Comparison of ENCODE assay signal across 1 cellular context in the genomic region with DNA sequence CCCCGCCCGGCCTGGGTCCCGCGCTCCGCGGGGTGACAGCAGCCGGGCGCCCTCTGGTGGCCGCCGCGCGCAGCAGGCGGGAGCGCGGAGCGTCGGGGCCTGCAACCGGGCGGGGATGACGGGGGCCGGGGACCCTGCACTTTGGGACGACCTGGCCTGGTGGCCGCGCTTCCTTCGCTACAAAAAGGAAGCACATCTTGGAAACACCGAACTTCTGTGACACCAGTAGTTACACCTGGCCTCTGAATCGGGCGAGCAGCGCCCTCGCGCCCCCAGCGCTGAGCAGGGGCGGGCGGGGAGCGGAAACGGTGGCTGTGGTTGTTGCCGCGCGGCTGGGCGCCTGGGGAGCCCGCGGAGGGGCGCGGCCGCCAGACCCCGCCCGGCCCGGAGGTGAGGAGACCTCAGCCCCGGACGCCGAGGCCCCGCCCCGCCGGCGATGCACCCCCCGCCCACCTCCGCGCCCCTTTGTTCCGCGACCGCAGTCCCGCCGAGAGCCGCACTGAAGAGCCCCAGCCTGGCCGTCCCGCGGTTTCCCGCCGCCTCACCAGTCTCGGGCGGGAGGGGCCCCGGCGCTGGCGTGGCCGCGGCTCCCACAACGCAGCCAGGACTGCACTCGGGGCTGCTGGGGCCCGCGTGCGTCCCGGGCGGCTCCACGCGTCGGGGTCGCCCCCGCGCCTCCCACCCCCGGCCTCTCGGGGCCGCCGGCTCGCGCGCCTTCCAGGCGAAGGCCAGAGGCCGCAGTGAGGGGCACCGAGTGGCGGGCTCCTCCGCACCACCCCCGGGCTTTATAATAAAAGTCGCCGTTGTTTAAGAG.
TF ChIP-seq lines count a peak whose summit lies in the region.

No MANE protein-coding gene starts in this region.

TF ChIP-seq in K562, 482 proteins besides CTCF, POLR2A, EP300 and RAD21 (continued from another document):
- TF ChIP-seq, protein P1, sequence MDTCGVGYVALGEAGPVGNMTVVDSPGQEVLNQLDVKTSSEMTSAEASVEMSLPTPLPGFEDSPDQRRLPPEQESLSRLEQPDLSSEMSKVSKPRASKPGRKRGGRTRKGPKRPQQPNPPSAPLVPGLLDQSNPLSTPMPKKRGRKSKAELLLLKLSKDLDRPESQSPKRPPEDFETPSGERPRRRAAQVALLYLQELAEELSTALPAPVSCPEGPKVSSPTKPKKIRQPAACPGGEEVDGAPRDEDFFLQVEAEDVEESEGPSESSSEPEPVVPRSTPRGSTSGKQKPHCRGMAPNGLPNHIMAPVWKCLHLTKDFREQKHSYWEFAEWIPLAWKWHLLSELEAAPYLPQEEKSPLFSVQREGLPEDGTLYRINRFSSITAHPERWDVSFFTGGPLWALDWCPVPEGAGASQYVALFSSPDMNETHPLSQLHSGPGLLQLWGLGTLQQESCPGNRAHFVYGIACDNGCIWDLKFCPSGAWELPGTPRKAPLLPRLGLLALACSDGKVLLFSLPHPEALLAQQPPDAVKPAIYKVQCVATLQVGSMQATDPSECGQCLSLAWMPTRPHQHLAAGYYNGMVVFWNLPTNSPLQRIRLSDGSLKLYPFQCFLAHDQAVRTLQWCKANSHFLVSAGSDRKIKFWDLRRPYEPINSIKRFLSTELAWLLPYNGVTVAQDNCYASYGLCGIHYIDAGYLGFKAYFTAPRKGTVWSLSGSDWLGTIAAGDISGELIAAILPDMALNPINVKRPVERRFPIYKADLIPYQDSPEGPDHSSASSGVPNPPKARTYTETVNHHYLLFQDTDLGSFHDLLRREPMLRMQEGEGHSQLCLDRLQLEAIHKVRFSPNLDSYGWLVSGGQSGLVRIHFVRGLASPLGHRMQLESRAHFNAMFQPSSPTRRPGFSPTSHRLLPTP (IDR thresholded peaks at IDR 0.05; ENCODE audit: borderline replicate concordance, extremely low read depth, insufficient read length), result no peak
- TF ChIP-seq DDX20 (tag; IDR thresholded peaks at IDR 0.05; ENCODE audit: low read depth), result no peak
- no peak for TF ChIP-seq ZNF224 (CRISPR knock-in tag; IDR thresholded peaks at IDR 0.05)
- TF ChIP-seq NFIX (CRISPR knock-in tag; IDR thresholded peaks at IDR 0.05; ENCODE audit: low read depth), result no peak
- TF ChIP-seq ZNF699 (CRISPR knock-in tag; IDR thresholded peaks at IDR 0.05; ENCODE audit: insufficient replicate concordance), result no peak
- peak; percentile 56 for TF ChIP-seq MTA3 (IDR thresholded peaks at IDR 0.05; ENCODE audit: borderline replicate concordance)
- TF ChIP-seq, protein P2, sequence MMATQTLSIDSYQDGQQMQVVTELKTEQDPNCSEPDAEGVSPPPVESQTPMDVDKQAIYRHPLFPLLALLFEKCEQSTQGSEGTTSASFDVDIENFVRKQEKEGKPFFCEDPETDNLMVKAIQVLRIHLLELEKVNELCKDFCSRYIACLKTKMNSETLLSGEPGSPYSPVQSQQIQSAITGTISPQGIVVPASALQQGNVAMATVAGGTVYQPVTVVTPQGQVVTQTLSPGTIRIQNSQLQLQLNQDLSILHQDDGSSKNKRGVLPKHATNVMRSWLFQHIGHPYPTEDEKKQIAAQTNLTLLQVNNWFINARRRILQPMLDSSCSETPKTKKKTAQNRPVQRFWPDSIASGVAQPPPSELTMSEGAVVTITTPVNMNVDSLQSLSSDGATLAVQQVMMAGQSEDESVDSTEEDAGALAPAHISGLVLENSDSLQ (IDR thresholded peaks at IDR 0.05), result no peak
- TF ChIP-seq, protein P3, sequence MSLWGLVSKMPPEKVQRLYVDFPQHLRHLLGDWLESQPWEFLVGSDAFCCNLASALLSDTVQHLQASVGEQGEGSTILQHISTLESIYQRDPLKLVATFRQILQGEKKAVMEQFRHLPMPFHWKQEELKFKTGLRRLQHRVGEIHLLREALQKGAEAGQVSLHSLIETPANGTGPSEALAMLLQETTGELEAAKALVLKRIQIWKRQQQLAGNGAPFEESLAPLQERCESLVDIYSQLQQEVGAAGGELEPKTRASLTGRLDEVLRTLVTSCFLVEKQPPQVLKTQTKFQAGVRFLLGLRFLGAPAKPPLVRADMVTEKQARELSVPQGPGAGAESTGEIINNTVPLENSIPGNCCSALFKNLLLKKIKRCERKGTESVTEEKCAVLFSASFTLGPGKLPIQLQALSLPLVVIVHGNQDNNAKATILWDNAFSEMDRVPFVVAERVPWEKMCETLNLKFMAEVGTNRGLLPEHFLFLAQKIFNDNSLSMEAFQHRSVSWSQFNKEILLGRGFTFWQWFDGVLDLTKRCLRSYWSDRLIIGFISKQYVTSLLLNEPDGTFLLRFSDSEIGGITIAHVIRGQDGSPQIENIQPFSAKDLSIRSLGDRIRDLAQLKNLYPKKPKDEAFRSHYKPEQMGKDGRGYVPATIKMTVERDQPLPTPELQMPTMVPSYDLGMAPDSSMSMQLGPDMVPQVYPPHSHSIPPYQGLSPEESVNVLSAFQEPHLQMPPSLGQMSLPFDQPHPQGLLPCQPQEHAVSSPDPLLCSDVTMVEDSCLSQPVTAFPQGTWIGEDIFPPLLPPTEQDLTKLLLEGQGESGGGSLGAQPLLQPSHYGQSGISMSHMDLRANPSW (CRISPR knock-in tag; IDR thresholded peaks at IDR 0.05), result 0 out of 2 replicates have a peak, but pooled peaks have one; percentile 62
- peak; percentile 64; the same call in 1 of the 2 replicates for TF ChIP-seq PHF8 (IDR thresholded peaks at IDR 0.05; ENCODE audit: borderline replicate concordance, low read length)
- TF ChIP-seq POLR3G (IDR thresholded peaks at IDR 0.05; ENCODE audit: extremely low read depth, insufficient read length, insufficient replicate concordance), result no peak
- TF ChIP-seq ZNF584 (CRISPR knock-in tag; IDR thresholded peaks at IDR 0.05; ENCODE audit: low read depth), result peak; percentile 38; the same call in 1 of the 2 replicates
- peak; percentile 2; the same call in 1 of the 2 replicates for TF ChIP-seq TCF3 (CRISPR knock-in tag; IDR thresholded peaks at IDR 0.05)
- TF ChIP-seq NUFIP1 (IDR thresholded peaks at IDR 0.05; ENCODE audit: partially characterized antibody), result no peak
- TF ChIP-seq, protein P4, sequence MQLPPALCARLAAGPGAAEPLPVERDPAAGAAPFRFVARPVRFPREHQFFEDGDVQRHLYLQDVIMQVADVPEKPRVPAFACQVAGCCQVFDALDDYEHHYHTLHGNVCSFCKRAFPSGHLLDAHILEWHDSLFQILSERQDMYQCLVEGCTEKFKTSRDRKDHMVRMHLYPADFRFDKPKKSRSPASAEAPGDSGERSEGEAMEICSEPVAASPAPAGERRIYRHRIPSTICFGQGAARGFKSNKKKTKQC (CRISPR knock-in tag; IDR thresholded peaks at IDR 0.05), result no peak
- TF ChIP-seq OTX1 (CRISPR knock-in tag; IDR thresholded peaks at IDR 0.05), result no peak
- TF ChIP-seq CSDE1 (IDR thresholded peaks at IDR 0.05), result no peak
- TF ChIP-seq, protein P5, sequence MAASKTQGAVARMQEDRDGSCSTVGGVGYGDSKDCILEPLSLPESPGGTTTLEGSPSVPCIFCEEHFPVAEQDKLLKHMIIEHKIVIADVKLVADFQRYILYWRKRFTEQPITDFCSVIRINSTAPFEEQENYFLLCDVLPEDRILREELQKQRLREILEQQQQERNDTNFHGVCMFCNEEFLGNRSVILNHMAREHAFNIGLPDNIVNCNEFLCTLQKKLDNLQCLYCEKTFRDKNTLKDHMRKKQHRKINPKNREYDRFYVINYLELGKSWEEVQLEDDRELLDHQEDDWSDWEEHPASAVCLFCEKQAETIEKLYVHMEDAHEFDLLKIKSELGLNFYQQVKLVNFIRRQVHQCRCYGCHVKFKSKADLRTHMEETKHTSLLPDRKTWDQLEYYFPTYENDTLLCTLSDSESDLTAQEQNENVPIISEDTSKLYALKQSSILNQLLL (CRISPR knock-in tag; IDR thresholded peaks at IDR 0.05; ENCODE audit: borderline replicate concordance), result no peak
- no peak for TF ChIP-seq ZNF444 (CRISPR knock-in tag; IDR thresholded peaks at IDR 0.05)
- TF ChIP-seq ZNF274 (IDR thresholded peaks at IDR 0.05; ENCODE audit: borderline replicate concordance, low read depth, low read length), result no peak
- TF ChIP-seq, protein P6, sequence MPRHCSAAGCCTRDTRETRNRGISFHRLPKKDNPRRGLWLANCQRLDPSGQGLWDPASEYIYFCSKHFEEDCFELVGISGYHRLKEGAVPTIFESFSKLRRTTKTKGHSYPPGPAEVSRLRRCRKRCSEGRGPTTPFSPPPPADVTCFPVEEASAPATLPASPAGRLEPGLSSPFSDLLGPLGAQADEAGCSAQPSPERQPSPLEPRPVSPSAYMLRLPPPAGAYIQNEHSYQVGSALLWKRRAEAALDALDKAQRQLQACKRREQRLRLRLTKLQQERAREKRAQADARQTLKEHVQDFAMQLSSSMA (CRISPR knock-in tag; IDR thresholded peaks at IDR 0.05), result 0 out of 2 replicates have a peak, but pooled peaks have one; percentile 36
- no peak for TF ChIP-seq THRAP3 (IDR thresholded peaks at IDR 0.05; ENCODE audit: borderline replicate concordance)
- TF ChIP-seq LEF1 (IDR thresholded peaks at IDR 0.05), result no peak
- TF ChIP-seq RBM25 (IDR thresholded peaks at IDR 0.05; ENCODE audit: low read depth, low read length, severe bottlenecking), result peak; percentile 3
- TF ChIP-seq ZC3H4 (CRISPR knock-in tag; IDR thresholded peaks at IDR 0.05; ENCODE audit: borderline replicate concordance), result no peak
- TF ChIP-seq, protein P7, sequence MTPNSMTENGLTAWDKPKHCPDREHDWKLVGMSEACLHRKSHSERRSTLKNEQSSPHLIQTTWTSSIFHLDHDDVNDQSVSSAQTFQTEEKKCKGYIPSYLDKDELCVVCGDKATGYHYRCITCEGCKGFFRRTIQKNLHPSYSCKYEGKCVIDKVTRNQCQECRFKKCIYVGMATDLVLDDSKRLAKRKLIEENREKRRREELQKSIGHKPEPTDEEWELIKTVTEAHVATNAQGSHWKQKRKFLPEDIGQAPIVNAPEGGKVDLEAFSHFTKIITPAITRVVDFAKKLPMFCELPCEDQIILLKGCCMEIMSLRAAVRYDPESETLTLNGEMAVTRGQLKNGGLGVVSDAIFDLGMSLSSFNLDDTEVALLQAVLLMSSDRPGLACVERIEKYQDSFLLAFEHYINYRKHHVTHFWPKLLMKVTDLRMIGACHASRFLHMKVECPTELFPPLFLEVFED (CRISPR knock-in tag; conservative IDR thresholded peaks at IDR 0.05), result no peak
- TF ChIP-seq HLTF (IDR thresholded peaks at IDR 0.05), result no peak
- peak; percentile 79 for TF ChIP-seq RBFOX2 (IDR thresholded peaks at IDR 0.05; ENCODE audit: low read depth, low read length)
- no peak for TF ChIP-seq NFE2L1 (tag; IDR thresholded peaks at IDR 0.05; ENCODE audit: borderline replicate concordance, low read depth)
- TF ChIP-seq, protein P8, sequence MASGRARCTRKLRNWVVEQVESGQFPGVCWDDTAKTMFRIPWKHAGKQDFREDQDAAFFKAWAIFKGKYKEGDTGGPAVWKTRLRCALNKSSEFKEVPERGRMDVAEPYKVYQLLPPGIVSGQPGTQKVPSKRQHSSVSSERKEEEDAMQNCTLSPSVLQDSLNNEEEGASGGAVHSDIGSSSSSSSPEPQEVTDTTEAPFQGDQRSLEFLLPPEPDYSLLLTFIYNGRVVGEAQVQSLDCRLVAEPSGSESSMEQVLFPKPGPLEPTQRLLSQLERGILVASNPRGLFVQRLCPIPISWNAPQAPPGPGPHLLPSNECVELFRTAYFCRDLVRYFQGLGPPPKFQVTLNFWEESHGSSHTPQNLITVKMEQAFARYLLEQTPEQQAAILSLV (tag; IDR thresholded peaks at IDR 0.05), result no peak
- TF ChIP-seq, protein P9, sequence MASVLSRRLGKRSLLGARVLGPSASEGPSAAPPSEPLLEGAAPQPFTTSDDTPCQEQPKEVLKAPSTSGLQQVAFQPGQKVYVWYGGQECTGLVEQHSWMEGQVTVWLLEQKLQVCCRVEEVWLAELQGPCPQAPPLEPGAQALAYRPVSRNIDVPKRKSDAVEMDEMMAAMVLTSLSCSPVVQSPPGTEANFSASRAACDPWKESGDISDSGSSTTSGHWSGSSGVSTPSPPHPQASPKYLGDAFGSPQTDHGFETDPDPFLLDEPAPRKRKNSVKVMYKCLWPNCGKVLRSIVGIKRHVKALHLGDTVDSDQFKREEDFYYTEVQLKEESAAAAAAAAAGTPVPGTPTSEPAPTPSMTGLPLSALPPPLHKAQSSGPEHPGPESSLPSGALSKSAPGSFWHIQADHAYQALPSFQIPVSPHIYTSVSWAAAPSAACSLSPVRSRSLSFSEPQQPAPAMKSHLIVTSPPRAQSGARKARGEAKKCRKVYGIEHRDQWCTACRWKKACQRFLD (CRISPR knock-in tag; IDR thresholded peaks at IDR 0.05), result 0 out of 2 replicates have a peak, but pooled peaks have one; percentile 7
- 0 out of 4 replicates have a peak, but pooled peaks of 1 of the 2 experiments have one; percentile 45 for TF ChIP-seq HDAC1 (IDR thresholded peaks at IDR 0.05)
- TF ChIP-seq SIN3B (IDR thresholded peaks at IDR 0.05; ENCODE audit: low read depth), result peak; percentile 64
- TF ChIP-seq CHD2 (IDR thresholded peaks at IDR 0.05; ENCODE audit: low read depth, low read length), result peak; percentile 8; the same call in 1 of the 2 replicates
- TF ChIP-seq, protein P10, sequence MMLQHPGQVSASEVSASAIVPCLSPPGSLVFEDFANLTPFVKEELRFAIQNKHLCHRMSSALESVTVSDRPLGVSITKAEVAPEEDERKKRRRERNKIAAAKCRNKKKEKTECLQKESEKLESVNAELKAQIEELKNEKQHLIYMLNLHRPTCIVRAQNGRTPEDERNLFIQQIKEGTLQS (IDR thresholded peaks at IDR 0.05), result no peak
- TF ChIP-seq, protein P10 (CRISPR knock-in tag; conservative IDR thresholded peaks at IDR 0.05), result peak; percentile 67; the same call in 1 of the 2 replicates
- TF ChIP-seq ZNF780A (CRISPR knock-in tag; IDR thresholded peaks at IDR 0.05), result no peak
- TF ChIP-seq DIDO1 (tag; IDR thresholded peaks at IDR 0.05; ENCODE audit: low read depth), result no peak
- no peak for TF ChIP-seq ZNF830 (CRISPR knock-in tag; IDR thresholded peaks at IDR 0.05)
- TF ChIP-seq WHSC1 (IDR thresholded peaks at IDR 0.05; ENCODE audit: low read length), result no peak
